ENCODE assay signal across 8 cellular contexts in the genomic region with DNA sequence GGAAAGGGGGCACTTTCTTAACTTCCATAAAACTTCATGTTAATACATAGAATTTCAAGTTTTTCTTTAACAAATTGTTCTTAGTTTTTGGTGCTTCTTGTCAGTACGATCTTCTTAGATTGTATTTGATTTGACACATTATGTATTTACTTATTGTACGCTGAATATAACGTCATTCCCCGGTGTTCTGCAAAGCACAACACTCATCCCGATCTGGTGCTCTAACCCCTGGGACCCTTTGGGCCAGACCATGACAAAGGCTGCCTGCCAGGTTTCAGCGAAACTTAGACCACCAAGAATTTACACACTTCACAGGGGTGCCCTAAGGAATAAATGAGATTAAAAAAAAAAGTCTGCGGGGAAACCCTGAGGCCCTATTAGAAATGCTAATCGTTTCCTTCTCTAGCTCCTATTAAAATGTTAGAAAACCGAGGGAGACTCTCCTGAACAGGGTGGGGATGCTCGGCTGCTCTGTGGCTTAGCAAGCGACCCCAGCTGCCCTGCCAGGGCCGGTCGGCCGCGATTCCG. TPM values are rescaled to one million over a fixed set of nuclear protein-coding genes. Genes with fewer than 3 reads are reported as not detected.
DNase-seq lines count a peak whose midpoint lies in the region; ATAC-seq and TF ChIP-seq lines count a peak whose summit lies in the region.

No MANE protein-coding gene starts in this region.

- peak overlapping the region; percentile 95 for H3K4me2 ChIP-seq in GM23248 (ENCODE audit: unreplicated experiment)

- H3K9me3 ChIP-seq in GM23248 (ENCODE audit: low read depth) (no peaks in the 10 kb centered on the region), SJSA1 (replicated peaks) (peaks cover 4% of the 10 kb centered on the region)

- TF ChIP-seq CTCF in fibroblast of mammary gland (conservative IDR thresholded peaks at IDR 0.05; ENCODE audit: control insufficient read depth, insufficient read depth, low read depth, low read length): no peak

- 5 to 10% methylated on average over 16 of the region's 16 CpGs for WGBS in GM23248 (ENCODE audit: low coverage in 1 of 2, low lambda C conversion rate in 2 of 2, missing lambda C conversion rate in 2 of 2), 2 experiments

- peak; percentile 48 for DNase-seq in GM23248
- DNase-seq in SJSA1 (ENCODE audit: low read depth in 1 of 2, low spot score in 2 of 2): no peak
- peak; percentile 33 for DNase-seq in fibroblast of mammary gland (ENCODE audit: low read depth)
- DNase-seq in sciatic nerve (ENCODE audit: low spot score): peak; percentile 59
- no peak for DNase-seq in G401 (ENCODE audit: low spot score)
- no peak for DNase-seq in hepatic stellate cell (ENCODE audit: low spot score)

- H3K9ac ChIP-seq in GM23248: peak overlapping the region; percentile 99

- H3F3A ChIP-seq in GM23248 (ENCODE audit: insufficient read depth): peaks cover 15% of the 10 kb centered on the region; the same call in 1 of the 2 replicates

- peak overlapping the region; percentile 79 for H2AFZ ChIP-seq in GM23248

- H3K4me3 ChIP-seq in GM23248 (peak overlapping the region; percentile 94), SJSA1 (peak overlapping the region; percentile 99), fibroblast of mammary gland (ENCODE audit: control insufficient read depth, low read depth, low read length) (peak overlapping the region; percentile 60)

- in situ Hi-C loops in GM23248 (cut with MboI) (no loop called here), G401 (cut with HindIII; ENCODE audit: low sequenced_read_pairs) (no loop called here)

- H3K9me2 ChIP-seq in GM23248 (ENCODE audit: insufficient read depth): no peaks in the 10 kb centered on the region

- ATAC-seq in sciatic nerve (peak; percentile 2), HG03280 (IDR thresholded peaks at IDR 0.05; ENCODE audit: unreplicated experiment) (no peak), HG03378 (IDR thresholded peaks at IDR 0.05; ENCODE audit: unreplicated experiment) (no peak)

- intact Hi-C loops in sciatic nerve (cut with DNase I): loop anchor here (5.0 kb wide), 1 partner anchor 60 kb away; the partner anchor contains the start of gene TRMO

- H3K79me2 ChIP-seq in GM23248 (ENCODE audit: insufficient read depth): peaks cover 27% of the 10 kb centered on the region

- H3K27me3 ChIP-seq in GM23248 (replicated peaks; ENCODE audit: insufficient read depth) (no peaks in the 10 kb centered on the region), SJSA1 (replicated peaks) (no peaks in the 10 kb centered on the region; the same call in 1 of the 2 replicates)

- H3K36me3 ChIP-seq in GM23248 (ENCODE audit: low read depth) (no peaks in the 10 kb centered on the region), SJSA1 (peaks cover 35% of the 10 kb centered on the region)

- H3K27ac ChIP-seq in GM23248 (peak overlapping the region; percentile 94), SJSA1 (peak overlapping the region; percentile 100)

- peaks cover 2% of the 10 kb centered on the region; the same call in 1 of the 2 replicates for H4K20me1 ChIP-seq in GM23248 (ENCODE audit: insufficient read depth)

- H3K4me1 ChIP-seq in GM23248 (ENCODE audit: insufficient read depth) (peaks cover 28% of the 10 kb centered on the region), SJSA1 (replicated peaks) (peaks cover 22% of the 10 kb centered on the region)

RNA-seq across cellular contexts. Expression of gene ANP32B, which starts 0.9 kb away (rescaled TPM):
- total RNA-seq in GM23248 (2014; rRNA removed; shearing (Covaris generic)): 11.2 and 35.3 TPM in 2 replicates
- 137 and 138 TPM in 2 replicates for polyA plus RNA-seq in GM23248 (2016; fragmentation: Nextera tagmentation; extraction: Ambion mirVana)
- 10.1 and 15.1 TPM in 2 replicates for total RNA-seq in SJSA1 (2014; rRNA removed; shearing (Covaris generic))
- total RNA-seq in sciatic nerve: 145 TPM
- 8.4 and 10.2 TPM in 2 replicates for total RNA-seq in G401 (2014; rRNA removed; shearing (Covaris generic))

RNA-seq across cellular contexts. Expression of gene HEMGN, which starts 44.3 kb away (rescaled TPM):
- total RNA-seq in GM23248 (2014; rRNA removed; shearing (Covaris generic)): not detected in 2 replicates
- polyA plus RNA-seq in GM23248 (2016; fragmentation: Nextera tagmentation; extraction: Ambion mirVana): not detected in 2 replicates
- total RNA-seq in SJSA1 (2014; rRNA removed; shearing (Covaris generic)): not detected in 2 replicates
- total RNA-seq in sciatic nerve: 6.4 TPM
- total RNA-seq in G401 (2014; rRNA removed; shearing (Covaris generic)): not detected in 2 replicates

RNA-seq across cellular contexts. Expression of gene TRMO, which starts 60.0 kb away (rescaled TPM):
- 13.0 and 14.3 TPM in 2 replicates for total RNA-seq in GM23248 (2014; rRNA removed; shearing (Covaris generic))
- polyA plus RNA-seq in GM23248 (2016; fragmentation: Nextera tagmentation; extraction: Ambion mirVana): 9.6 and 10.5 TPM in 2 replicates
- total RNA-seq in SJSA1 (2014; rRNA removed; shearing (Covaris generic)): 12.9 and 15.6 TPM in 2 replicates
- total RNA-seq in sciatic nerve: 15.6 TPM
- 15.1 and 15.6 TPM in 2 replicates for total RNA-seq in G401 (2014; rRNA removed; shearing (Covaris generic))

Comparison
In these comparisons a context has a peak if more than half of its experiments do, and no peak if none do; other contexts are left out.
1. DNase-seq: peak in GM23248 (single experiment), fibroblast of mammary gland (single experiment) and sciatic nerve (single experiment); none in SJSA1 (0 of 2), G401 (single experiment) and hepatic stellate cell (single experiment).
2. Peak in every context shown above with its lines, with median percentiles within 50 percentile points of each other: H3K4me3 ChIP-seq.